ENCODE assay signal across 19 cellular contexts in genomic region chr13:113803409-113804016, GRCh38.
"Had no signal": no experiment of that assay in that cellular context is flagged by ENCODE, and none has a peak within 500 bp of the region (broad histone marks: within the 10 kb centered on the region; RNA-seq: fewer than 3 reads in every experiment).

No MANE protein-coding gene starts in this region.

- DNase-seq: activated naive CD8-positive, alpha-beta T cell treated with anti-CD3 and anti-CD28 coated beads for 36 hours; activated T-cell treated with anti-CD3 and anti-CD28 coated beads, Interleukin-2, amount 50 U/mL, for 1 hour; cerebellar nuclear complex; cortex of kidney; endodermal cell; islet precursor cell; left cardiac atrium; nephron progenitor cell; nucleus accumbens; stimulated activated CD4-positive, alpha-beta T cell treated with anti-CD3 and anti-CD28 coated beads, Interleukin-2, amount 100 ng/mL, for 48 hours; stimulated activated CD8-positive, alpha-beta memory T cell treated with anti-CD3 and anti-CD28 coated beads, Interleukin-4, amount 100 ng/mL, for 48 hours; stimulated activated naive CD4-positive, alpha-beta T cell; T-helper 9 cell; thyroid gland had no signal

- H3K27me3 ChIP-seq: gastroesophageal sphincter, heart left ventricle, sigmoid colon, thyroid gland had no signal

- H3K9me3 ChIP-seq: thyroid gland had no signal

- ATAC-seq: activated T-helper 17 cell treated with anti-CD3 and anti-CD28 coated beads, Interleukin-2, amount 50 U/mL, for 72 hours had no signal

- H3K27ac ChIP-seq: heart left ventricle, thyroid gland had no signal

- H3K36me3 ChIP-seq: heart left ventricle, sigmoid colon, thyroid gland had no signal

- H3K4me3 ChIP-seq: gastroesophageal sphincter, heart left ventricle, sigmoid colon, smooth muscle cell, thyroid gland had no signal
